ENCODE assay signal across 23 cellular contexts in the genomic region with DNA sequence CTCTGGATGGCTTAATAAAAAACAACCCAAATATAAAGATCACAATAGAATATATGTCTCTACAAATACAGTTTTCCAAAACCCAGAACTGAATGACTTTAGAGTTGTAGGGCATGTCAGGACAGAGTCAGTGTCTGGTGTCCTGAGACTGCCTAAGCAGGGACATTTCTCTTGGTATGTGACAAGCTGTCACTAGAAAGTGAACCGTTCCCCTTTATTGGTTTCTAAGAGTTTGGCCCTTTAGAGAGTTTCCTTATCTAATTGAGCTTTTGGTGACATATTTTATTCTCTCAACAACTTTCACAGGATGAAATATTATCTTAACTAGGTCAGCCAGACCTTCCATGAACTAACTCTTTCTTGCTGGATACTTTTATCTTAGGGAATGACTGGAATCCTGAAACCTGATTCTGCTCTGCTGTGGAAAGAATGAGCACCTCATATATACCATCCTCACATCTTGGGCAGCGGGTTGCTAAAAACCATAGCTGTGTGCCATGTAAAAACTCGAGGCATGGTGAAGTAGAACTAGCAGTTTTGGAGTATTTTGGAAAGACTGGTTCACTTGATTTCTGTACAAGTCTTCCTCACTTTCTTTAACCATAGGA. TPM values are rescaled to one million over a fixed set of nuclear protein-coding genes. Genes with fewer than 3 reads are reported as not detected.
DNase-seq lines count a peak whose midpoint lies in the region; ATAC-seq, FAIRE-seq and TF ChIP-seq lines count a peak whose summit lies in the region.
"Had no signal": no experiment of that assay in that cellular context is flagged by ENCODE, and none has a peak within 500 bp of the region (broad histone marks: within the 10 kb centered on the region; RNA-seq: fewer than 3 reads in every experiment).

No MANE protein-coding gene starts in this region.

- no peaks in the 10 kb centered on the region for H3K79me2 ChIP-seq in astrocyte (ENCODE audit: insufficient read depth, low read length)
- no peaks in the 10 kb centered on the region for H3K79me2 ChIP-seq in mesendoderm (ENCODE audit: control insufficient read depth, insufficient read depth, low read length)

- no peak overlapping the region for H2AFZ ChIP-seq in astrocyte (ENCODE audit: low read depth, low read length)

- no peak overlapping the region for H3K9ac ChIP-seq in astrocyte (ENCODE audit: low read length)
- no peak overlapping the region for H3K9ac ChIP-seq in mesendoderm (ENCODE audit: low read length)

- H3K36me3 Mint-ChIP-seq in astrocyte (ENCODE audit: low read depth, unreplicated experiment), result no peaks in the 10 kb centered on the region
- no peaks in the 10 kb centered on the region for H3K36me3 Mint-ChIP-seq in progenitor cell of endocrine pancreas (ENCODE audit: insufficient read depth)
- H3K36me3 Mint-ChIP-seq: CD8-positive, alpha-beta memory T cell; T-cell had no signal

- no peak overlapping the region for H3K23ac ChIP-seq in mesendoderm (ENCODE audit: low read length)

- H3K9me3 Mint-ChIP-seq in astrocyte (ENCODE audit: unreplicated experiment), result peaks cover 1% of the 10 kb centered on the region
- peaks cover 3% of the 10 kb centered on the region for H3K9me3 Mint-ChIP-seq in progenitor cell of endocrine pancreas (ENCODE audit: low read depth)
- H3K9me3 Mint-ChIP-seq: CD8-positive, alpha-beta memory T cell; T-cell had no signal

- H3K56ac ChIP-seq in mesendoderm (ENCODE audit: low read length), result no peak overlapping the region

- H3K27me3 Mint-ChIP-seq in astrocyte (ENCODE audit: low read depth, unreplicated experiment) (no peaks in the 10 kb centered on the region), progenitor cell of endocrine pancreas (no peaks in the 10 kb centered on the region)

- no peak overlapping the region for H3K4ac ChIP-seq in mesendoderm (ENCODE audit: low read depth, low read length)

- H3K27ac Mint-ChIP-seq in astrocyte (ENCODE audit: unreplicated experiment) (no peak overlapping the region), progenitor cell of endocrine pancreas (no peak overlapping the region)
- H3K27ac Mint-ChIP-seq: CD8-positive, alpha-beta memory T cell; T-cell had no signal

- H3K36me3 ChIP-seq in astrocyte (ENCODE audit: insufficient read depth, low read length) (no peaks in the 10 kb centered on the region), mesendoderm (ENCODE audit: control insufficient read depth, insufficient read depth, low read length) (no peaks in the 10 kb centered on the region)

- H3K4me3 ChIP-seq in astrocyte (ENCODE audit: insufficient read depth, low read depth, low read length), result no peak overlapping the region
- no peak overlapping the region for H3K4me3 ChIP-seq in mesendoderm (ENCODE audit: low read length)

- H4K5ac ChIP-seq in mesendoderm (ENCODE audit: low read length), result no peak overlapping the region

- H3K27me3 ChIP-seq in astrocyte (ENCODE audit: insufficient read depth, low read length) (no peaks in the 10 kb centered on the region), mesendoderm (ENCODE audit: insufficient read depth, low read length, poor library complexity) (no peaks in the 10 kb centered on the region)

- H3K4me1 ChIP-seq in astrocyte (ENCODE audit: insufficient read depth, low read length), result no peaks in the 10 kb centered on the region
- no peaks in the 10 kb centered on the region for H3K4me1 ChIP-seq in mesendoderm (ENCODE audit: control insufficient read depth, low read depth, low read length)

- H3K27ac ChIP-seq in astrocyte (ENCODE audit: low read depth, low read length) (no peak overlapping the region), mesendoderm (ENCODE audit: low read depth, low read length) (no peak overlapping the region)
- H3K27ac ChIP-seq: C4-2B, HL-60 had no signal

- H3K4me3 Mint-ChIP-seq in astrocyte (ENCODE audit: unreplicated experiment), result no peak overlapping the region
- H3K4me3 Mint-ChIP-seq in progenitor cell of endocrine pancreas (ENCODE audit: low read depth), result no peak overlapping the region
- H3K4me3 Mint-ChIP-seq: CD8-positive, alpha-beta memory T cell; T-cell had no signal

- H2BK120ac ChIP-seq in mesendoderm (ENCODE audit: low read depth, low read length), result no peak overlapping the region

- no peak overlapping the region for H4K8ac ChIP-seq in mesendoderm (ENCODE audit: low read depth, low read length)

- H2BK15ac ChIP-seq in mesendoderm (replicated peaks; ENCODE audit: low read depth), result no peak overlapping the region

- H2BK5ac ChIP-seq in mesendoderm (ENCODE audit: low read length), result no peak overlapping the region

- no peaks in the 10 kb centered on the region for H4K20me1 ChIP-seq in astrocyte (ENCODE audit: insufficient read depth, low read length)

- no CpG with 5 or more reads among the region's 3 CpGs for WGBS in mesendoderm (ENCODE audit: extremely low coverage, insufficient coverage, low lambda C conversion rate)

- H3K4me1 Mint-ChIP-seq in astrocyte (ENCODE audit: low read depth, unreplicated experiment) (peaks cover 48% of the 10 kb centered on the region), progenitor cell of endocrine pancreas (ENCODE audit: low read depth) (no peaks in the 10 kb centered on the region)
- H3K4me1 Mint-ChIP-seq: CD8-positive, alpha-beta memory T cell had no signal

- H3K9me3 ChIP-seq in astrocyte (ENCODE audit: insufficient read depth, low read depth, low read length), result no peaks in the 10 kb centered on the region

- H2AK5ac ChIP-seq in mesendoderm (ENCODE audit: low read length), result no peak overlapping the region

- H3K79me1 ChIP-seq in mesendoderm (ENCODE audit: low read length), result no peaks in the 10 kb centered on the region

- H3K18ac ChIP-seq in mesendoderm (ENCODE audit: low read length), result no peak overlapping the region

- no peak overlapping the region for H3K4me2 ChIP-seq in astrocyte (ENCODE audit: low read length)
- no peak overlapping the region for H3K4me2 ChIP-seq in mesendoderm (ENCODE audit: low read length)

- FAIRE-seq in astrocyte (lab: Jason Lieb, UNC), result no peak
- FAIRE-seq: A204.1, G401.6 had no signal

- peak; percentile 42 for ATAC-seq in GM18870 (IDR thresholded peaks at IDR 0.05; ENCODE audit: unreplicated experiment)
- peak; percentile 61 for ATAC-seq in HG02870 (IDR thresholded peaks at IDR 0.05; ENCODE audit: unreplicated experiment)
- ATAC-seq: Panc1, SK-N-SH treated with all-trans-retinoic acid at 6 μM for 48 hours, T-cell had no signal

- TF ChIP-seq CTCF in astrocyte (IDR thresholded peaks at IDR 0.05; ENCODE audit: insufficient read depth, low read depth, low read length) (no peak), progenitor cell of endocrine pancreas (IDR thresholded peaks at IDR 0.05; ENCODE audit: unreplicated experiment) (no peak)

- peak; percentile 65 for DNase-seq in astrocyte (ENCODE audit: low read depth)
- DNase-seq in mesendoderm, result peak; percentile 10
- DNase-seq in central memory CD4-positive, alpha-beta T cell, result no peak
- no peak for DNase-seq in progenitor cell of endocrine pancreas (ENCODE audit: low spot score, unreplicated experiment)
- no peak for DNase-seq in hypothalamus (lab: John Stamatoyannopoulos, UW)
- DNase-seq: Calu3; CD8-positive, alpha-beta memory T cell; NCI-H1105; NCI-H1694; NCI-H2081; NCI-H2171; NCI-H524 treated with DMSO at 0.1 percent for 48 hours; NCI-H82; T-cell had no signal

RNA-seq across cellular contexts. Expression of gene CAVIN2, which starts 54.8 kb away (rescaled TPM):
- 1.9 and 2.8 TPM in 2 replicates for total RNA-seq in astrocyte
- 0.08 TPM for polyA plus RNA-seq in mesendoderm (2013, experiment 1 of 2)
- polyA plus RNA-seq in mesendoderm (2013, experiment 2 of 2), result 0.10 TPM
- total RNA-seq in progenitor cell of endocrine pancreas, result 0.11 and 0.17 TPM in 2 replicates
- total RNA-seq: Calu3; CD8-positive, alpha-beta memory T cell; HT1080 had no signal
- polyA plus RNA-seq: CD8-positive, alpha-beta memory T cell had no signal

Comparison
In these comparisons a context has a peak if more than half of its experiments do, and no peak if none do; other contexts are left out.
1. DNase-seq: peak in astrocyte (single experiment) and mesendoderm (single experiment); none in central memory CD4-positive, alpha-beta T cell (single experiment), progenitor cell of endocrine pancreas (single experiment) and hypothalamus (0 of 51).